14 cellular contexts compared by ENCODE assay signal in the genomic region with DNA sequence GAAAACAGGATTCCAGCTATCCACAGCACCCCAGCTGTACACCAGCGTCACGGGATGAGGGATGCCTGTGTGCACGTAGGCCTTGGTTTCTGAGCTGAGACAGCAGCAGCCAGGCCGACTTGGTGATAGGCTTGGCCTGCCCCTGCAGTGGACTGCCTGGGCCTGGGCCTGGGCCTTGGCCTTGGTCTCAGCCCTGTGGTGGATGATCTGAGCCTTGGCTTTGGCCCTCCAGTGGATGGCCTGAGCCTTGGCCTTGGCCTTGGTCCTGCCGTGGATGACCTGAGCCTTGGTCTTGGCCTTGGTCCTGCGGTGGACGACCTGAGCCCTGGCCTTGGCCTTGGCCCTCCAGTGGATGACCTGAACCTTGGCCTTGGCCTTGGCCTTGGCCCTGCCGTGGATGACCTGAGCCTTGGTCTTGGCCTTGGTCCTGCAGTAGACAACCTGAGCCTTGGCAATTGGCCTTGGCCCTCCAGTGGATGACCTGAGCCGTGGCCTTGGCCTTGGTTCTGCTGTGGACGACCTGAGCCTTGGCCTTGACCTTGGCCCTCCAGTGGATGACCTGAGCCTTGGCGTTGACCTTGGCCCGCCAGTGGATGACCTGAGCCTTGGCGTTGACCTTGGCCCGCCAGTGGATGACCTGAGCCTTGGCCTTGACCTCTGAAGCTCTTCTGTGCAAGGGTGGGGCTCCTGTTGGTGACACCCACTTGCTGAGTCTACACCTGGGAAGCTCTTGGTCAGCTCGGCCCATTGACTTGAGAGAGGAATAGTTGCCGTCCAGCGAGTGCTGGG.
DNase-seq lines count a peak whose midpoint lies in the region; ATAC-seq and TF ChIP-seq lines count a peak whose summit lies in the region.
"Had no signal": no experiment of that assay in that cellular context is flagged by ENCODE, and none has a peak within 500 bp of the region (broad histone marks: within the 10 kb centered on the region; RNA-seq: fewer than 3 reads in every experiment).

No MANE protein-coding gene starts in this region.

- no peaks in the 10 kb centered on the region for H3K9me3 Mint-ChIP-seq in mesothelial cell of epicardium
- H3K9me3 Mint-ChIP-seq: dendritic cell treated with granulocyte-macrophage colony-stimulating factor and Interleukin-4, amounts not matched to agents 40 ng/mL and 50 ng/mL, for 4 days had no signal

- H4K20me1 ChIP-seq in DND-41 (ENCODE audit: insufficient read depth, low read length): peaks cover 80% of the 10 kb centered on the region

- DNase-seq in DND-41: no peak
- DNase-seq in fibroblast of villous mesenchyme (ENCODE audit: low read depth): peak; percentile 94
- DNase-seq in mesothelial cell of epicardium (ENCODE audit: low spot score in 2 of 2, unreplicated experiment in 2 of 2): no peak
- DNase-seq in spleen: peak; percentile 66
- no peak for DNase-seq in C1 segment of cervical spinal cord (lab: John Stamatoyannopoulos, UW)
- DNase-seq in NCI-H2171 treated with DMSO at 0.1 percent for 48 hours (lab: John Stamatoyannopoulos, UW): no peak
- no peak for DNase-seq in MG63
- no peak for DNase-seq in amniotic stem cell (lab: John Stamatoyannopoulos, UW)
- DNase-seq: DMS153; NCI-H1436; stimulated activated CD4-positive, alpha-beta T cell treated with anti-CD3 and anti-CD28 coated beads, Interleukin-4, amount 100 ng/mL, for 1 hour had no signal

- H3K4me1 ChIP-seq in DND-41 (ENCODE audit: insufficient read depth, low read length): no peaks in the 10 kb centered on the region
- H3K4me1 ChIP-seq in spleen: peaks cover 0 to 28% (median 15%) of the 10 kb centered on the region in 6 donors

- H3K27me3 Mint-ChIP-seq in mesothelial cell of epicardium (ENCODE audit: low read depth): no peaks in the 10 kb centered on the region
- H3K27me3 Mint-ChIP-seq: dendritic cell treated with granulocyte-macrophage colony-stimulating factor and Interleukin-4, amounts not matched to agents 40 ng/mL and 50 ng/mL, for 4 days had no signal

- no peak overlapping the region for H2AFZ ChIP-seq in DND-41 (ENCODE audit: low read depth, low read length)

- H3K27ac ChIP-seq in DND-41 (ENCODE audit: low read length) (peak overlapping the region; percentile 24), spleen (peak overlapping the region in 1 of 8 donors; percentile 18)
- H3K27ac ChIP-seq: KMS-11, SK-N-MC had no signal

- H3K27me3 ChIP-seq in DND-41 (ENCODE audit: insufficient read depth, low read length, poor library complexity): no peaks in the 10 kb centered on the region
- no peaks in the 10 kb centered on the region for H3K27me3 ChIP-seq in spleen (replicated peaks in 1 of 7)
- no peaks in the 10 kb centered on the region for H3K27me3 ChIP-seq in MG63

- no peak overlapping the region for H3K4me2 ChIP-seq in DND-41 (ENCODE audit: insufficient read depth, low read length)
- H3K4me2 ChIP-seq: KMS-11 had no signal

- intact Hi-C loops in spleen (cut with DNase I; ENCODE audit: low total_unique reads): no loop called here

- H3K4me1 Mint-ChIP-seq in mesothelial cell of epicardium: peaks cover 22% of the 10 kb centered on the region

- no peak overlapping the region for H3K9ac ChIP-seq in DND-41 (ENCODE audit: low read depth, low read length)
- H3K9ac ChIP-seq: KMS-11 had no signal

- no peak for ATAC-seq in DND-41 (ENCODE audit: insufficient read depth, low read depth)

- no peak for TF ChIP-seq CTCF in DND-41 (IDR thresholded peaks at IDR 0.05; ENCODE audit: borderline replicate concordance, extremely low read depth, low read length, poor library complexity, severe bottlenecking)
- no peak for TF ChIP-seq CTCF in fibroblast of villous mesenchyme (IDR thresholded peaks at IDR 0.05; ENCODE audit: insufficient read depth, low read depth, low read length)
- TF ChIP-seq CTCF in mesothelial cell of epicardium (IDR thresholded peaks at IDR 0.05; ENCODE audit: unreplicated experiment): no peak
- no peak for TF ChIP-seq CTCF in spleen (IDR thresholded peaks at IDR 0.05 in 8 of 11, conservative IDR thresholded peaks at IDR 0.05 in 3 of 11)

- H3K4me3 ChIP-seq in DND-41 (ENCODE audit: low read depth in 1 of 2, low read length in 2 of 2) (no peak overlapping the region), fibroblast of villous mesenchyme (ENCODE audit: low read depth, low read length) (no peak overlapping the region), spleen (no peak overlapping the region), MG63 (no peak overlapping the region)
- H3K4me3 ChIP-seq: SK-N-MC had no signal

- peaks cover 8% of the 10 kb centered on the region for H3K36me3 Mint-ChIP-seq in mesothelial cell of epicardium

- H3K36me3 ChIP-seq in DND-41 (ENCODE audit: insufficient read depth, low read length) (peaks cover 25% of the 10 kb centered on the region), spleen (peaks cover 0 to 17% (median 6%) of the 10 kb centered on the region in 6 donors), MG63 (no peaks in the 10 kb centered on the region)

- peak overlapping the region; percentile 59 for H3K27ac Mint-ChIP-seq in mesothelial cell of epicardium
- H3K27ac Mint-ChIP-seq: dendritic cell treated with granulocyte-macrophage colony-stimulating factor and Interleukin-4, amounts not matched to agents 40 ng/mL and 50 ng/mL, for 4 days had no signal

- no peaks in the 10 kb centered on the region for H3K9me3 ChIP-seq in DND-41 (ENCODE audit: insufficient read depth, low read length, severe bottlenecking)
- H3K9me3 ChIP-seq in spleen: no peaks in the 10 kb centered on the region
- H3K9me3 ChIP-seq in MG63: no peaks in the 10 kb centered on the region

- TF ChIP-seq POLR2A in spleen (IDR thresholded peaks at IDR 0.05): no peak

- peaks cover 98% of the 10 kb centered on the region for H3K79me2 ChIP-seq in DND-41 (ENCODE audit: insufficient read depth, low read length)

- H3K4me3 Mint-ChIP-seq in mesothelial cell of epicardium: no peak overlapping the region
- H3K4me3 Mint-ChIP-seq: dendritic cell treated with granulocyte-macrophage colony-stimulating factor and Interleukin-4, amounts not matched to agents 40 ng/mL and 50 ng/mL, for 4 days had no signal

- 87 to 95% (median 89%) methylated on average over 5 to 17 of the region's 17 CpGs for WGBS in spleen, 5 donors

Comparison
In these comparisons a context has a peak if more than half of its experiments do, and no peak if none do; other contexts are left out.
1. DNase-seq: peak in fibroblast of villous mesenchyme (single experiment) and spleen (single experiment); none in DND-41 (single experiment), mesothelial cell of epicardium (0 of 2), C1 segment of cervical spinal cord (0 of 14), NCI-H2171 treated with DMSO at 0.1 percent for 48 hours (single experiment), MG63 (single experiment) and amniotic stem cell (single experiment).